Comparison of ENCODE assay signal across 22 cellular contexts in genomic region chr4:158238574-158238973, GRCh38.
"Had no signal": no experiment of that assay in that cellular context is flagged by ENCODE, and none has a peak within 500 bp of the region (broad histone marks: within the 10 kb centered on the region; RNA-seq: fewer than 3 reads in every experiment).

No MANE protein-coding gene starts in this region.

- H3K4me2 ChIP-seq: hepatocyte had no signal

- H2AFZ ChIP-seq: hepatocyte had no signal

- H3K27ac ChIP-seq: hepatocyte, left ventricle myocardium inferior, pancreas, right lobe of liver, upper lobe of left lung, VCaP had no signal

- ATAC-seq: activated naive CD4-positive, alpha-beta T cell treated with anti-CD3 and anti-CD28 coated beads, Interleukin-2, amount 50 U/mL, for 72 hours; activated T-helper 17 cell treated with anti-CD3 and anti-CD28 coated beads, Interleukin-2, amount 50 U/mL, for 72 hours; pancreas; right lobe of liver; stimulated activated memory B cell treated with anti-CD40 and anti-IgM and Interleukin-4, amounts not matched to agents 10 μg/mL and 1 μg/mL and 100 μg/mL, for 72 hours; T-cell had no signal

- H3K27me3 ChIP-seq: hepatocyte, pancreas, right lobe of liver, upper lobe of left lung had no signal

- H3K9me3 ChIP-seq: left ventricle myocardium inferior, pancreas, right lobe of liver, upper lobe of left lung had no signal

- H3K4me3 ChIP-seq: hepatocyte, left ventricle myocardium inferior, pancreas, right lobe of liver, upper lobe of left lung had no signal

- H3K79me2 ChIP-seq: hepatocyte had no signal

- DNase-seq: activated CD4-positive, alpha-beta T cell treated with anti-CD3 and anti-CD28 coated beads for 1 hour; activated CD4-positive, alpha-beta T cell treated with anti-CD3 and anti-CD28 coated beads, Interleukin-2, amount 50 U/mL, for 1 hour; activated CD8-positive, alpha-beta memory T cell treated with anti-CD3 and anti-CD28 coated beads, Interleukin-2, amount 50 U/mL, for 4 hours; activated T-cell treated with anti-CD3 and anti-CD28 coated beads, Interleukin-2, amount 50 U/mL, for 24 hours; effector CD8-positive, alpha-beta T cell; erythroblast; foreskin fibroblast; glutamatergic neuron; immature natural killer cell; kidney glomerular epithelial cell; left ventricle myocardium inferior; pancreas; right lobe of liver; small intestine; stimulated activated CD4-positive, alpha-beta T cell treated with anti-CD3 and anti-CD28 coated beads, Interleukin-15, amount 100 ng/mL, for 24 hours; T-cell; upper lobe of left lung had no signal

- H3K4me1 ChIP-seq: right lobe of liver, upper lobe of left lung had no signal

- H3K36me3 ChIP-seq: pancreas, right lobe of liver had no signal
